19 cellular contexts compared by ENCODE assay signal in genomic region chr5:113176196-113176595, GRCh38.
DNase-seq lines count a peak whose midpoint lies in the region; ATAC-seq, FAIRE-seq and TF ChIP-seq lines count a peak whose summit lies in the region.
"Had no signal": no experiment of that assay in that cellular context is flagged by ENCODE, and none has a peak within 500 bp of the region (broad histone marks: within the 10 kb centered on the region; RNA-seq: fewer than 3 reads in every experiment).

No MANE protein-coding gene starts in this region.

- H3K9me3 Mint-ChIP-seq in glutamatergic neuron (ENCODE audit: unreplicated experiment) (peaks cover 10% of the 10 kb centered on the region), nephron (no peaks in the 10 kb centered on the region)
- H3K9me3 Mint-ChIP-seq: CD8-positive, alpha-beta T cell; H9 had no signal

- H3K4me3 ChIP-seq in cardiac muscle cell (no peak overlapping the region), heart right ventricle (no peak overlapping the region)
- H3K4me3 ChIP-seq: A549; BLaER1 treated with 17β-estradiol and CSF1 and Interleukin-3, amounts not matched to agents 10 nM and 100 nM; GM12878 had no signal

- no peaks in the 10 kb centered on the region for H3K36me3 ChIP-seq in cardiac muscle cell
- no peaks in the 10 kb centered on the region for H3K36me3 ChIP-seq in heart right ventricle
- H3K36me3 ChIP-seq: BLaER1 treated with 17β-estradiol and CSF1 and Interleukin-3, amounts not matched to agents 10 nM and 100 nM had no signal

- H3K4me1 ChIP-seq in cardiac muscle cell (ENCODE audit: low read depth): peaks cover 75% of the 10 kb centered on the region
- H3K4me1 ChIP-seq in heart right ventricle: peaks cover 0 to 72% (median 40%) of the 10 kb centered on the region in 9 donors
- H3K4me1 ChIP-seq: A549 had no signal

- H3K27me3 Mint-ChIP-seq in glutamatergic neuron (ENCODE audit: unreplicated experiment) (peaks cover 3% of the 10 kb centered on the region), nephron (ENCODE audit: low read depth) (no peaks in the 10 kb centered on the region)

- intact Hi-C loops in heart right ventricle (cut with DNase I): no loop called here

- WGBS in heart right ventricle, 2 donors: 54 to 57% methylated on average over 2 of the region's 2 CpGs

- H3K9me3 ChIP-seq in cardiac muscle cell (ENCODE audit: low read depth): no peaks in the 10 kb centered on the region
- no peaks in the 10 kb centered on the region for H3K9me3 ChIP-seq in heart right ventricle
- H3K9me3 ChIP-seq: A549; BLaER1 treated with 17β-estradiol and CSF1 and Interleukin-3, amounts not matched to agents 10 nM and 100 nM had no signal

- DNase-seq in cardiac muscle cell (ENCODE audit: low read depth in 1 of 2, low spot score in 1 of 2): no peak
- DNase-seq in heart right ventricle: no peak
- DNase-seq in glutamatergic neuron: no peak
- no peak for DNase-seq in urothelium cell line (ENCODE audit: low spot score)
- DNase-seq in DMS53 (lab: John Stamatoyannopoulos, UW): no peak
- DNase-seq in AML-193 (lab: John Stamatoyannopoulos, UW): no peak
- DNase-seq: Calu3; CD8-positive, alpha-beta T cell; DND-41; EL; H9 had no signal

- H3K27ac Mint-ChIP-seq in glutamatergic neuron (ENCODE audit: unreplicated experiment) (peak overlapping the region; percentile 12), nephron (peak overlapping the region in 2 of 3 experiments; percentile 48 to 60)
- H3K27ac Mint-ChIP-seq: B cell; CD8-positive, alpha-beta T cell; H9 had no signal

- no peaks in the 10 kb centered on the region for H3K36me3 Mint-ChIP-seq in glutamatergic neuron (ENCODE audit: unreplicated experiment)
- no peaks in the 10 kb centered on the region for H3K36me3 Mint-ChIP-seq in nephron (ENCODE audit: low read depth)
- H3K36me3 Mint-ChIP-seq: CD8-positive, alpha-beta T cell had no signal

- no peaks in the 10 kb centered on the region for H3K27me3 ChIP-seq in cardiac muscle cell
- H3K27me3 ChIP-seq in heart right ventricle: no peaks in the 10 kb centered on the region
- H3K27me3 ChIP-seq: BLaER1 treated with 17β-estradiol and CSF1 and Interleukin-3, amounts not matched to agents 10 nM and 100 nM had no signal

- H3K27ac ChIP-seq in cardiac muscle cell: peak overlapping the region; percentile 5
- H3K27ac ChIP-seq in heart right ventricle: no peak overlapping the region
- H3K27ac ChIP-seq: 22Rv1; A549; BLaER1 treated with 17β-estradiol and CSF1 and Interleukin-3, amounts not matched to agents 10 nM and 100 nM had no signal

- FAIRE-seq in urothelium cell line (lab: Jason Lieb, UNC): peak; percentile 23
- FAIRE-seq: A549, GM12878, H1 had no signal

- H3K4me1 Mint-ChIP-seq in glutamatergic neuron (ENCODE audit: low read depth, unreplicated experiment) (peaks cover 73% of the 10 kb centered on the region), nephron (peaks cover 76% of the 10 kb centered on the region)
- H3K4me1 Mint-ChIP-seq: B cell had no signal

- ATAC-seq in heart right ventricle: no peak
- no peak for ATAC-seq in HG02973 (IDR thresholded peaks at IDR 0.05; ENCODE audit: unreplicated experiment)
- ATAC-seq: A549; CD8-positive, alpha-beta T cell; GM12878 had no signal

- no peak overlapping the region for H3K4me3 Mint-ChIP-seq in glutamatergic neuron (ENCODE audit: unreplicated experiment)
- H3K4me3 Mint-ChIP-seq in nephron: no peak overlapping the region
- H3K4me3 Mint-ChIP-seq: B cell; CD8-positive, alpha-beta T cell; H9 had no signal

- no peak for TF ChIP-seq CTCF in cardiac muscle cell (IDR thresholded peaks at IDR 0.05; ENCODE audit: low read depth, low read length)
- TF ChIP-seq CTCF in heart right ventricle (IDR thresholded peaks at IDR 0.05): no peak
- TF ChIP-seq CTCF in glutamatergic neuron (IDR thresholded peaks at IDR 0.05; ENCODE audit: partially characterized antibody, unreplicated experiment): no peak
- no peak for TF ChIP-seq CTCF in nephron (IDR thresholded peaks at IDR 0.05; ENCODE audit: unreplicated experiment in 3 of 3)
